In the genomic region with DNA sequence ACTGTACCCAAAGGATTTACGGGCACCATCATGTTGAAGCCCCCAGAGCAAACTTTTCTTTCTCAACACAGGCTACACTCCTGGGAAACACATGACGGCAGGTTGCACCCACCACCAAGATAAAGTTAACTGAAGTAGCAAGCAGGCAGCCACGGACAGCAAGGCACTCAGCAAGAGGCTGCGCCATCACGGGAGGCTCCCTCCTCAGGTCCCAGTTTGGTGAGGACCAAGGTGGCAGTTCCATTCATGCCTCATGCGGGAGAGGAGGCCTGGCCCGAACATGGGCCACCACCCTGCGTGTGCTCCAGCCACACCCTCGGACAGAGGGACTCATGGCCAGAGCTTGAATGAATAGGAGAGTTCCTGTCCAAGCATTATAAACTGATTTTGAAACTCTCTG, we compare ENCODE assay signal across 24 cellular contexts. TPM values are rescaled to one million over a fixed set of nuclear protein-coding genes. Genes with fewer than 3 reads are reported as not detected.
A peak's percentile ranks its signal among the peaks of the same experiment; 100 is the strongest.
DNase-seq lines count a peak whose midpoint lies in the region.
"Had no signal": no experiment of that assay in that cellular context is flagged by ENCODE, and none has a peak within 500 bp of the region (broad histone marks: within the 10 kb centered on the region; RNA-seq: fewer than 3 reads in every experiment).

No MANE protein-coding gene starts in this region.

- H3K27ac ChIP-seq in angular gyrus (ENCODE audit: low read depth, low read length) (peak overlapping the region; percentile 90), cingulate gyrus (ENCODE audit: low read depth, low read length) (peak overlapping the region; percentile 90), layer of hippocampus (ENCODE audit: low read depth, low read length) (peak overlapping the region; percentile 16), temporal lobe (ENCODE audit: low read depth, low read length) (peak overlapping the region; percentile 99)
- H3K27ac ChIP-seq: A549; BLaER1 treated with 17β-estradiol and CSF1 and Interleukin-3, amounts not matched to agents 10 nM and 100 nM; GM23248 had no signal

- no peak for DNase-seq in SKM-1 (lab: John Stamatoyannopoulos, UW; ENCODE audit: unreplicated experiment)
- DNase-seq in dermis blood vessel endothelial cell = no peak
- DNase-seq in islet precursor cell = no peak
- DNase-seq: AML-193; CD4-positive, alpha-beta T cell; GM23248; H7; Kasumi-1; MV-4-11; NCI-H1105; NCI-H1436 treated with DMSO at 0.1 percent for 48 hours; NCI-H187 treated with DMSO at 0.1 percent for 48 hours; NCI-H2171 treated with DMSO at 0.1 percent for 48 hours; NCI-H524 treated with DMSO at 0.1 percent for 48 hours; RPMI8226; SHP77 treated with DMSO at 0.1 percent for 48 hours had no signal

- no peaks in the 10 kb centered on the region for H3K27me3 ChIP-seq in layer of hippocampus (ENCODE audit: control insufficient read depth, insufficient read depth, low read length)

RNA-seq across cellular contexts. Expression of gene ADCY5, which starts 6.8 kb away (rescaled TPM):
- 22.1 TPM for total RNA-seq in temporal lobe
- 0.17 and 1.3 TPM in 2 replicates for total RNA-seq in dermis blood vessel endothelial cell
- total RNA-seq: CD4-positive, alpha-beta T cell; K562; M059J had no signal

Comparison
In these comparisons a context has a peak if more than half of its experiments do, and no peak if none do; other contexts are left out.
1. H3K27ac ChIP-seq: peak in every context shown above with its lines; median percentile 99 in temporal lobe; 90 in angular gyrus; 90 in cingulate gyrus; 16 in layer of hippocampus.